In genomic region chr6:106453756-106454367, GRCh38 we compare ENCODE assay signal across 22 cellular contexts.
"Had no signal": no experiment of that assay in that cellular context is flagged by ENCODE, and none has a peak within 500 bp of the region (broad histone marks: within the 10 kb centered on the region; RNA-seq: fewer than 3 reads in every experiment).

No MANE protein-coding gene starts in this region.

- H3K27me3 Mint-ChIP-seq: central memory CD8-positive, alpha-beta T cell; progenitor cell of endocrine pancreas had no signal

- DNase-seq: activated CD4-positive, alpha-beta T cell treated with anti-CD3 and anti-CD28 coated beads, Interleukin-2, amount 50 U/mL, for 48 hours; activated effector memory CD4-positive, alpha-beta T cell treated with Interleukin-2 at 50 U/mL for 16 hours; activated naive CD4-positive, alpha-beta T cell treated with anti-CD3 and anti-CD28 coated beads, Interleukin-2, amount 50 U/mL, for 16 hours; activated T-cell treated with anti-CD3 and anti-CD28 coated beads, Interleukin-2, amount 50 U/mL, for 48 hours; aorta; brain microvascular endothelial cell; colonic mucosa; effector CD4-positive, alpha-beta T cell; kidney; left lung; midbrain; stimulated activated CD4-positive, alpha-beta T cell treated with anti-CD3 and anti-CD28 coated beads, Interleukin-2, amount 100 ng/mL, for 24 hours; stomach; SW 1271; T-helper 2 cell; trophoblast cell had no signal

- H3K4me1 Mint-ChIP-seq: central memory CD8-positive, alpha-beta T cell had no signal

- H3K36me3 ChIP-seq: brain microvascular endothelial cell, colonic mucosa, esophagus muscularis mucosa, left lung, right atrium auricular region, stomach, vagina had no signal

- ATAC-seq: left lung had no signal

- H3K27me3 ChIP-seq: brain microvascular endothelial cell, colonic mucosa, esophagus muscularis mucosa, left lung, right atrium auricular region, vagina had no signal

- H3K27ac Mint-ChIP-seq: progenitor cell of endocrine pancreas had no signal

- H3K4me3 Mint-ChIP-seq: central memory CD8-positive, alpha-beta T cell had no signal

- H3K4me3 ChIP-seq: colonic mucosa, esophagus muscularis mucosa, left lung, right atrium auricular region, stomach, vagina had no signal

- H3K9me3 Mint-ChIP-seq: central memory CD8-positive, alpha-beta T cell had no signal

- H3K4me1 ChIP-seq: colonic mucosa, esophagus muscularis mucosa, right atrium auricular region, vagina had no signal

- H3K9me3 ChIP-seq: colonic mucosa, esophagus muscularis mucosa, left lung, right atrium auricular region, stomach, vagina had no signal

- H3K27ac ChIP-seq: brain microvascular endothelial cell, colonic mucosa, esophagus muscularis mucosa, left lung, right atrium auricular region, stomach, vagina, VCaP had no signal
